ENCODE assay signal across 8 cellular contexts in genomic region chr22:42662114-42663021, GRCh38. TPM values are rescaled to one million over a fixed set of nuclear protein-coding genes. Genes with fewer than 3 reads are reported as not detected.
DNase-seq lines count a peak whose midpoint lies in the region; ATAC-seq, FAIRE-seq and TF ChIP-seq lines count a peak whose summit lies in the region.

No MANE protein-coding gene starts in this region.

- TF ChIP-seq CTCF in choroid plexus epithelial cell (conservative IDR thresholded peaks at IDR 0.05; ENCODE audit: low read depth, low read length): peak; percentile 88
- TF ChIP-seq CTCF in left lung (IDR thresholded peaks at IDR 0.05): peak in 1 of 2 donors; percentile 88

- no peaks in the 10 kb centered on the region for H3K9me3 ChIP-seq in left lung

- peaks cover 0 to 14% of the 10 kb centered on the region in 2 donors for H3K27me3 ChIP-seq in left lung

- peak overlapping the region in 1 of 2 donors; percentile 11 for H3K27ac ChIP-seq in left lung

- ATAC-seq in left lung (peak; percentile 97), HG03457 (IDR thresholded peaks at IDR 0.05; ENCODE audit: unreplicated experiment) (no peak)

- peaks cover 0 to 17% of the 10 kb centered on the region in 2 donors for H3K4me1 ChIP-seq in left lung

- no peaks in the 10 kb centered on the region for H3K36me3 ChIP-seq in left lung

- DNase-seq in 8988T (peak; percentile 61), GM12892 (ENCODE audit: insufficient read length) (peak; percentile 86), NCI-H146 (lab: John Stamatoyannopoulos, UW) (peak; percentile 57), choroid plexus epithelial cell (ENCODE audit: low read depth) (peak; percentile 66), left lung (peak; percentile 77 to 97)
- DNase-seq in activated CD4-positive, alpha-beta T cell treated with anti-CD3 and anti-CD28 coated beads for 1 hour: peak; percentile 62
- DNase-seq in stimulated activated CD4-positive, alpha-beta T cell treated with anti-CD3 and anti-CD28 coated beads, Interleukin-2, amount 100 ng/mL, for 4 hours (ENCODE audit: low read depth): peak; percentile 60

- TF ChIP-seq POLR2A in GM12892 (IDR thresholded peaks at IDR 0.05; ENCODE audit: low read depth, low read length): peak; percentile 51; the same call in 1 of the 2 replicates

- H3K4me3 ChIP-seq in choroid plexus epithelial cell (ENCODE audit: low read depth, low read length): peak overlapping the region; percentile 68
- H3K4me3 ChIP-seq in left lung: peak overlapping the region; percentile 44 to 49

- intact Hi-C loops in left lung (cut with DNase I): no loop called here

- peak; percentile 75 for FAIRE-seq in GM12892 (lab: Jason Lieb, UNC)

RNA-seq across cellular contexts. Expression of gene CYB5R3, which starts 13.2 kb away (rescaled TPM):
- 49.7 TPM for polyA plus RNA-seq in GM12892 (2012; ENCODE audit: missing spikeins)
- total RNA-seq in left lung: 100 to 1,000 TPM; 250 to 265 TPM

RNA-seq across cellular contexts. Expression of gene ATP5MGL, which starts 22.0 kb away (rescaled TPM):
- not detected for polyA plus RNA-seq in GM12892 (2012; ENCODE audit: missing spikeins)
- total RNA-seq in left lung: 1 to 10 TPM in 1 of 2 donors, under 1 TPM in 1; 0.60 to 1.2 TPM

RNA-seq across cellular contexts. Expression of gene POLDIP3, which starts 47.7 kb away (rescaled TPM):
- 40.0 TPM for polyA plus RNA-seq in GM12892 (2012; ENCODE audit: missing spikeins)
- 10 to 100 TPM; 56.6 to 61.6 TPM for total RNA-seq in left lung

RNA-seq across cellular contexts. Expression of gene A4GALT, which starts 58.3 kb away (rescaled TPM):
- polyA plus RNA-seq in GM12892 (2012; ENCODE audit: missing spikeins): 4.0 TPM
- total RNA-seq in left lung: 10 to 100 TPM; 11.2 to 21.3 TPM
